Comparison of ENCODE assay signal across 9 cellular contexts in genomic region chr20:45300961-45301360, GRCh38. TPM values are rescaled to one million over a fixed set of nuclear protein-coding genes. Genes with fewer than 3 reads are reported as not detected.
DNase-seq lines count a peak whose midpoint lies in the region; ATAC-seq, FAIRE-seq and TF ChIP-seq lines count a peak whose summit lies in the region.
"Had no signal": no experiment of that assay in that cellular context is flagged by ENCODE, and none has a peak within 500 bp of the region (broad histone marks: within the 10 kb centered on the region; RNA-seq: fewer than 3 reads in every experiment).

No MANE protein-coding gene starts in this region.

- H3K27me3 ChIP-seq in bronchial epithelial cell (ENCODE audit: control insufficient read depth, insufficient read depth, low read length), result peaks cover 5% of the 10 kb centered on the region

- TF ChIP-seq CTCF in AG10803 (conservative IDR thresholded peaks at IDR 0.05; ENCODE audit: low read length) (peak; percentile 42), bronchial epithelial cell (IDR thresholded peaks at IDR 0.05; ENCODE audit: insufficient read depth, low read length, severe bottlenecking) (peak; percentile 30)

- no peak for ATAC-seq in GM19023 (IDR thresholded peaks at IDR 0.05; ENCODE audit: unreplicated experiment)

- H3K4me3 ChIP-seq in AG10803 (ENCODE audit: low read length), result no peak overlapping the region
- no peak overlapping the region for H3K4me3 ChIP-seq in bronchial epithelial cell (ENCODE audit: low read depth, low read length)

- DNase-seq in AG10803 (ENCODE audit: low read depth) (no peak), GM18507 (ENCODE audit: extremely low spot score, insufficient read length, low read depth) (no peak), NCI-H69 (lab: John Stamatoyannopoulos, UW) (peak; percentile 54), bronchial epithelial cell (ENCODE audit: low read depth) (peak; percentile 31), GF-D8 (lab: John Stamatoyannopoulos, UW) (no peak), amygdala (lab: John Stamatoyannopoulos, UW) (no peak)
- DNase-seq in stimulated activated CD4-positive, alpha-beta T cell treated with anti-CD3 and anti-CD28 coated beads, Interleukin-15, amount 100 ng/mL, for 24 hours, result peak; percentile 64

- FAIRE-seq in GM18507 (lab: Jason Lieb, UNC) (peak; percentile 56), bronchial epithelial cell (lab: Jason Lieb, UNC) (no peak)
- FAIRE-seq: endometrium had no signal

- no peaks in the 10 kb centered on the region for H3K36me3 ChIP-seq in bronchial epithelial cell (ENCODE audit: control insufficient read depth, insufficient read depth, low read length)

RNA-seq across cellular contexts. Expression of gene RBPJL, which starts 5.7 kb away (rescaled TPM):
- total RNA-seq in bronchial epithelial cell, result not detected in 2 replicates

RNA-seq across cellular contexts. Expression of gene MATN4, which starts 7.1 kb away (rescaled TPM):
- 0.13 and 0.26 TPM in 2 replicates for total RNA-seq in bronchial epithelial cell

RNA-seq across cellular contexts. Expression of gene SLPI, which starts 46.6 kb away (rescaled TPM):
- 854 and 2,253 TPM in 2 replicates for total RNA-seq in bronchial epithelial cell

RNA-seq across cellular contexts. Expression of gene SDC4, which starts 47.3 kb away (rescaled TPM):
- total RNA-seq in bronchial epithelial cell, result 211 and 272 TPM in 2 replicates

Comparison
In these comparisons a context has a peak if more than half of its experiments do, and no peak if none do; other contexts are left out.
1. DNase-seq: peak in NCI-H69 (single experiment), bronchial epithelial cell (single experiment) and stimulated activated CD4-positive, alpha-beta T cell treated with anti-CD3 and anti-CD28 coated beads, Interleukin-15, amount 100 ng/mL, for 24 hours (single experiment); none in AG10803 (single experiment), GM18507 (single experiment), GF-D8 (single experiment) and amygdala (0 of 56).